In genomic region chr15:91704343-91704742, GRCh38 we compare ENCODE assay signal across 20 cellular contexts.
DNase-seq lines count a peak whose midpoint lies in the region; ATAC-seq, FAIRE-seq and TF ChIP-seq lines count a peak whose summit lies in the region.
"Had no signal": no experiment of that assay in that cellular context is flagged by ENCODE, and none has a peak within 500 bp of the region (broad histone marks: within the 10 kb centered on the region; RNA-seq: fewer than 3 reads in every experiment).

No MANE protein-coding gene starts in this region.

- H3K36me3 ChIP-seq in bronchial epithelial cell (ENCODE audit: control insufficient read depth, insufficient read depth, low read length): no peaks in the 10 kb centered on the region
- no peaks in the 10 kb centered on the region for H3K36me3 ChIP-seq in lower lobe of right lung
- no peaks in the 10 kb centered on the region for H3K36me3 ChIP-seq in transverse colon
- H3K36me3 ChIP-seq in ovary: no peaks in the 10 kb centered on the region
- H3K36me3 ChIP-seq in HAP-1 (replicated peaks): no peaks in the 10 kb centered on the region
- H3K36me3 ChIP-seq: BLaER1 had no signal

- H3K27ac ChIP-seq in lower lobe of right lung (no peak overlapping the region), transverse colon (no peak overlapping the region), ovary (no peak overlapping the region)
- H3K27ac ChIP-seq: BLaER1 had no signal

- no peaks in the 10 kb centered on the region for H3K9me3 ChIP-seq in lower lobe of right lung
- no peaks in the 10 kb centered on the region for H3K9me3 ChIP-seq in transverse colon
- no peaks in the 10 kb centered on the region for H3K9me3 ChIP-seq in ovary
- no peaks in the 10 kb centered on the region for H3K9me3 ChIP-seq in HAP-1
- H3K9me3 ChIP-seq: BLaER1 had no signal

- H3K4me1 ChIP-seq in lower lobe of right lung (peaks cover 15% of the 10 kb centered on the region), transverse colon (peaks cover 0 to 3% (median 0%) of the 10 kb centered on the region in 4 donors), ovary (ENCODE audit: insufficient read depth) (no peaks in the 10 kb centered on the region), HAP-1 (no peaks in the 10 kb centered on the region)

- TF ChIP-seq EP300 in transverse colon (IDR thresholded peaks at IDR 0.05; ENCODE audit: low read depth) (no peak), ovary (IDR thresholded peaks at IDR 0.05) (no peak)

- intact Hi-C loops in Right ventricle myocardium superior (cut with DNase I): no loop called here
- intact Hi-C loops in left ventricle myocardium superior (cut with micrococcal nuclease): loop anchor here (10.0 kb wide), 2 partner anchors 80 to 140 kb away; no protein-coding TSS in a partner anchor
- intact Hi-C loops in lower lobe of right lung (cut with DNase I): loop anchor here (10.0 kb wide), 1 partner anchor 380 kb away; no protein-coding TSS in a partner anchor
- intact Hi-C loops in transverse colon (cut with DNase I; ENCODE audit: low total_unique reads): no loop called here
- intact Hi-C loops in ovary (cut with DNase I): loop anchor here in 2 of 4 donors (10.0 kb wide), 2 partner anchors 150 to 370 kb away; partner anchors contain the start of gene SLCO3A1 (in 1 of the 2)

- DNase-seq in Right ventricle myocardium superior: no peak
- DNase-seq in left ventricle myocardium superior: no peak
- peak; percentile 19 for DNase-seq in bronchial epithelial cell (ENCODE audit: low read depth)
- DNase-seq in lower lobe of right lung: no peak
- peak; percentile 32 for DNase-seq in transverse colon
- DNase-seq in ovary: no peak
- DNase-seq in HAP-1 (ENCODE audit: low spot score in 2 of 2): no peak
- DNase-seq: 8988T; CD4-positive, alpha-beta memory T cell; DMS153; DMS79; GF-D8; HFFc6 had no signal

- peak; percentile 28 for FAIRE-seq in bronchial epithelial cell (lab: Jason Lieb, UNC)
- FAIRE-seq: GM19239, H54, HepG2 had no signal

- TF ChIP-seq CTCF in bronchial epithelial cell (IDR thresholded peaks at IDR 0.05; ENCODE audit: insufficient read depth, low read length, severe bottlenecking) (no peak), lower lobe of right lung (IDR thresholded peaks at IDR 0.05) (no peak), transverse colon (IDR thresholded peaks at IDR 0.05) (no peak), ovary (IDR thresholded peaks at IDR 0.05) (no peak)

- H3K4me3 ChIP-seq in bronchial epithelial cell (ENCODE audit: low read depth, low read length) (no peak overlapping the region), lower lobe of right lung (no peak overlapping the region), transverse colon (no peak overlapping the region), ovary (no peak overlapping the region), HAP-1 (no peak overlapping the region)
- H3K4me3 ChIP-seq: BLaER1, GM23338 had no signal

- peak; percentile 23 for ATAC-seq in Right ventricle myocardium superior (ENCODE audit: poor library complexity)
- no peak for ATAC-seq in left ventricle myocardium superior
- ATAC-seq in lower lobe of right lung: peak; percentile 47 to 52
- ATAC-seq in GM19351 (IDR thresholded peaks at IDR 0.05; ENCODE audit: unreplicated experiment): no peak
- ATAC-seq: GM23338, HCT116, HepG2 had no signal

- in situ Hi-C loops in transverse colon (cut with MboI; ENCODE audit: low pct_ligation_motif_present in 1 of 4, low pct_unique_long_range_greater_than_20kb in 1 of 4, low sequenced_read_pairs in 3 of 4): loop anchor here in 2 of 4 donors (10.0 kb wide), 1 partner anchor 380 kb away; no protein-coding TSS in a partner anchor
- in situ Hi-C loops in HAP-1 (cut with MboI; ENCODE audit: low sequenced_read_pairs): no loop called here

- 44 to 77% methylated on average over 3 to 5 of the region's 5 CpGs for WGBS in transverse colon (ENCODE audit: low coverage in 1 of 2), 2 donors
- 70 to 88% (median 79%) methylated on average over 5 of the region's 5 CpGs for WGBS in ovary, 3 donors

- H3K27me3 ChIP-seq in bronchial epithelial cell (ENCODE audit: control insufficient read depth, insufficient read depth, low read length) (no peaks in the 10 kb centered on the region), lower lobe of right lung (ENCODE audit: low read depth) (no peaks in the 10 kb centered on the region), transverse colon (no peaks in the 10 kb centered on the region), ovary (no peaks in the 10 kb centered on the region), HAP-1 (ENCODE audit: low read depth) (no peaks in the 10 kb centered on the region)
- H3K27me3 ChIP-seq: BLaER1 had no signal

- no peak for TF ChIP-seq POLR2A in transverse colon (IDR thresholded peaks at IDR 0.05)
- no peak for TF ChIP-seq POLR2A in ovary (IDR thresholded peaks at IDR 0.05)

Comparison
In these comparisons a context has a peak if more than half of its experiments do, and no peak if none do; other contexts are left out.
1. ATAC-seq: peak in Right ventricle myocardium superior (single experiment) and lower lobe of right lung (2 of 2); none in left ventricle myocardium superior (single experiment) and GM19351 (single experiment).
2. intact Hi-C loops: an anchor here in left ventricle myocardium superior (10.0 kb wide) and lower lobe of right lung (10.0 kb wide); none called in Right ventricle myocardium superior and transverse colon.
3. DNase-seq: peak in bronchial epithelial cell (single experiment) and transverse colon (single experiment); none in Right ventricle myocardium superior (single experiment), left ventricle myocardium superior (single experiment), lower lobe of right lung (single experiment), ovary (0 of 5) and HAP-1 (0 of 2).